In genomic region chr1:8032351-8032750, GRCh38 we compare ENCODE assay signal across 24 cellular contexts.
"Had no signal": no experiment of that assay in that cellular context is flagged by ENCODE, and none has a peak within 500 bp of the region (broad histone marks: within the 10 kb centered on the region; RNA-seq: fewer than 3 reads in every experiment).

No MANE protein-coding gene starts in this region.

- H3K9me3 ChIP-seq: adrenal gland, esophagus squamous epithelium, heart left ventricle, mucosa of descending colon, right lobe of liver, thoracic aorta, upper lobe of left lung had no signal

- H3K9me3 Mint-ChIP-seq: activated naive CD4-positive, alpha-beta T cell treated with anti-CD3 and anti-CD28 coated beads, Interleukin-2, amount 50 U/mL, for 72 hours; activated T-cell treated with anti-CD3 and anti-CD28 coated beads, Interleukin-2, amount 50 U/mL, for 24 hours; activated T-helper 17 cell treated with anti-CD3 and anti-CD28 coated beads, Interleukin-2, amount 50 U/mL, for 72 hours; stimulated activated naive B cell treated with anti-CD40 and anti-IgM and Interleukin-4, amounts not matched to agents 10 μg/mL and 1 μg/mL and 100 μg/mL, for 72 hours; T-cell had no signal

- H3K27ac Mint-ChIP-seq: activated naive CD4-positive, alpha-beta T cell treated with anti-CD3 and anti-CD28 coated beads, Interleukin-2, amount 50 U/mL, for 72 hours; activated T-cell treated with anti-CD3 and anti-CD28 coated beads, Interleukin-2, amount 50 U/mL, for 24 hours; stimulated activated naive B cell treated with anti-CD40 and anti-IgM and Interleukin-4, amounts not matched to agents 10 μg/mL and 1 μg/mL and 100 μg/mL, for 72 hours; T-cell had no signal

- H3K27me3 Mint-ChIP-seq: activated T-cell treated with anti-CD3 and anti-CD28 coated beads, Interleukin-2, amount 50 U/mL, for 24 hours had no signal

- ATAC-seq: activated naive CD4-positive, alpha-beta T cell treated with anti-CD3 and anti-CD28 coated beads, Interleukin-2, amount 50 U/mL, for 72 hours; activated T-helper 17 cell treated with anti-CD3 and anti-CD28 coated beads, Interleukin-2, amount 50 U/mL, for 72 hours; heart left ventricle; left colon; mucosa of descending colon; right lobe of liver; stimulated activated naive B cell treated with anti-CD40 and anti-IgM and Interleukin-4, amounts not matched to agents 10 μg/mL and 1 μg/mL and 100 μg/mL, for 72 hours; T-cell had no signal

- H3K27me3 ChIP-seq: adrenal gland, esophagus squamous epithelium, heart left ventricle, right lobe of liver, upper lobe of left lung had no signal

- H3K79me2 ChIP-seq: parathyroid adenoma had no signal

- H3K27ac ChIP-seq: adrenal gland, coronary artery, esophagus squamous epithelium, heart left ventricle, parathyroid adenoma, right lobe of liver, thoracic aorta, upper lobe of left lung had no signal

- H3K36me3 Mint-ChIP-seq: activated naive CD4-positive, alpha-beta T cell treated with anti-CD3 and anti-CD28 coated beads, Interleukin-2, amount 50 U/mL, for 72 hours; stimulated activated naive B cell treated with anti-CD40 and anti-IgM and Interleukin-4, amounts not matched to agents 10 μg/mL and 1 μg/mL and 100 μg/mL, for 72 hours; T-cell had no signal

- DNase-seq: activated CD4-positive, alpha-beta T cell treated with anti-CD3 and anti-CD28 coated beads for 1 hour; activated CD4-positive, alpha-beta T cell treated with anti-CD3 and anti-CD28 coated beads, Interleukin-2, amount 50 U/mL, for 4 hours; activated CD8-positive, alpha-beta memory T cell treated with anti-CD3 and anti-CD28 coated beads for 24 hours; activated CD8-positive, alpha-beta memory T cell treated with anti-CD3 and anti-CD28 coated beads, Interleukin-2, amount 50 U/mL, for 4 hours; activated T-cell treated with anti-CD3 and anti-CD28 coated beads, Interleukin-2, amount 50 U/mL, for 24 hours; adrenal gland; esophagus squamous epithelium; heart left ventricle; islet precursor cell; left colon; mesenchymal stem cell; mucosa of descending colon; nucleus accumbens; right lobe of liver; small intestine; stimulated activated CD4-positive, alpha-beta T cell treated with anti-CD3 and anti-CD28 coated beads, Interleukin-15, amount 100 ng/mL, for 24 hours; stimulated activated naive B cell treated with anti-CD40 and anti-IgM and Interleukin-4, amounts not matched to agents 10 μg/mL and 1 μg/mL and 100 μg/mL, for 72 hours; T-cell; upper lobe of left lung had no signal

- H3K4me3 Mint-ChIP-seq: activated T-cell treated with anti-CD3 and anti-CD28 coated beads, Interleukin-2, amount 50 U/mL, for 24 hours; activated T-helper 17 cell treated with anti-CD3 and anti-CD28 coated beads, Interleukin-2, amount 50 U/mL, for 72 hours; stimulated activated naive B cell treated with anti-CD40 and anti-IgM and Interleukin-4, amounts not matched to agents 10 μg/mL and 1 μg/mL and 100 μg/mL, for 72 hours; T-cell had no signal

- H2AFZ ChIP-seq: parathyroid adenoma had no signal

- H3K4me1 Mint-ChIP-seq: activated T-helper 17 cell treated with anti-CD3 and anti-CD28 coated beads, Interleukin-2, amount 50 U/mL, for 72 hours; stimulated activated naive B cell treated with anti-CD40 and anti-IgM and Interleukin-4, amounts not matched to agents 10 μg/mL and 1 μg/mL and 100 μg/mL, for 72 hours; T-cell had no signal

- H3K4me3 ChIP-seq: adrenal gland, coronary artery, esophagus squamous epithelium, heart left ventricle, mucosa of descending colon, right lobe of liver, thoracic aorta, upper lobe of left lung had no signal

- H3K36me3 ChIP-seq: adrenal gland, esophagus squamous epithelium, heart left ventricle, right lobe of liver, thoracic aorta, upper lobe of left lung had no signal

- H3K9ac ChIP-seq: parathyroid adenoma had no signal
